14 cellular contexts compared by ENCODE assay signal in genomic region chr5:116075117-116075910, GRCh38. TPM values are rescaled to one million over a fixed set of nuclear protein-coding genes. Genes with fewer than 3 reads are reported as not detected.
DNase-seq lines count a peak whose midpoint lies in the region; ATAC-seq, FAIRE-seq and TF ChIP-seq lines count a peak whose summit lies in the region.
"Had no signal": no experiment of that assay in that cellular context is flagged by ENCODE, and none has a peak within 500 bp of the region (broad histone marks: within the 10 kb centered on the region; RNA-seq: fewer than 3 reads in every experiment).

No MANE protein-coding gene starts in this region.

- peaks cover 0 to 4% of the 10 kb centered on the region in 2 experiments; a peak in 1 of 5 replicates for H3K27me3 ChIP-seq in K562 (ENCODE audit: control insufficient read depth in 2 of 2, insufficient read depth in 2 of 2, low read length in 2 of 2)

- no peak for TF ChIP-seq EP300 in K562 (IDR thresholded peaks at IDR 0.05; ENCODE audit: low read length)

- TF ChIP-seq RAD21 in K562 (CRISPR knock-in tag; conservative IDR thresholded peaks at IDR 0.05 in 1 of 2, IDR thresholded peaks at IDR 0.05 in 1 of 2): no peak

- H2AFZ ChIP-seq in K562 (ENCODE audit: low read depth, low read length): peak overlapping the region; percentile 81
- H2AFZ ChIP-seq: PC-9 had no signal

- CTCF ChIA-PET in K562 (lab: Yijun Ruan, JAX; ENCODE audit: low intra/inter-chr PET ratio): no interaction called here

- POLR2A ChIA-PET in K562 (lab: Yijun Ruan, JAX): no interaction called here

- TF ChIP-seq POLR2A in K562 (conservative IDR thresholded peaks at IDR 0.05): no peak
- TF ChIP-seq POLR2A in lower leg skin (IDR thresholded peaks at IDR 0.05): no peak

- no peaks in the 10 kb centered on the region for H4K20me1 ChIP-seq in K562 (replicated peaks; ENCODE audit: control insufficient read depth, insufficient read depth, low read length)

- peak overlapping the region; percentile 36 for H3K27ac Mint-ChIP-seq in stimulated activated effector memory CD8-positive, alpha-beta T cell treated with anti-CD3 and anti-CD28 coated beads, Interleukin-12 subunit alpha, Interleukin-12 subunit beta, amount 100 ng/mL, for 72 hours

- no peaks in the 10 kb centered on the region for H3K36me3 ChIP-seq in K562 (ENCODE audit: control insufficient read depth, insufficient read depth, low read length)

- peaks cover 12% of the 10 kb centered on the region for H3K27me3 Mint-ChIP-seq in activated T-cell treated with anti-CD3 and anti-CD28 coated beads, Interleukin-2, amount 50 U/mL, for 4 hours (ENCODE audit: low read depth)

- no peaks in the 10 kb centered on the region for H3K9me3 ChIP-seq in K562 (replicated peaks; ENCODE audit: control insufficient read depth, insufficient read depth, low read depth, low read length)

- peak; percentile 37 to 44 for ATAC-seq in activated T-cell treated with anti-CD3 and anti-CD28 coated beads, Interleukin-2, amount 50 U/mL, for 4 hours
- peak; percentile 66 for ATAC-seq in K562
- ATAC-seq in stimulated activated effector memory CD8-positive, alpha-beta T cell treated with anti-CD3 and anti-CD28 coated beads, Interleukin-12 subunit alpha, Interleukin-12 subunit beta, amount 100 ng/mL, for 72 hours: peak; percentile 46
- ATAC-seq: esophagus mucosa, sciatic nerve had no signal

- WGBS in K562 (ENCODE audit: insufficient coverage, low coverage, missing lambda C conversion rate): 23% methylated on average over 5 of the region's 6 CpGs
- 43 to 46% methylated on average over 6 of the region's 6 CpGs for WGBS in lower leg skin, 2 donors

- intact Hi-C loops in K562 (cut with micrococcal nuclease): no loop called here
- intact Hi-C loops in lower leg skin (cut with DNase I; ENCODE audit: low total_unique reads): no loop called here

- TF ChIP-seq CTCF in K562 (IDR thresholded peaks at IDR 0.05 in 2 of 3, conservative IDR thresholded peaks at IDR 0.05 in 1 of 3; ENCODE audit: insufficient read depth in 2 of 3, low read depth in 1 of 3, low read length in 3 of 3) (no peak), lower leg skin (IDR thresholded peaks at IDR 0.05) (no peak)

- no TSS peak for BruUV-seq in K562 (replicated peaks; lab: Mats Ljungman, UMichigan)

- FAIRE-seq in K562 (lab: Jason Lieb, UNC): no peak

- in situ Hi-C loops in K562 (cut with MboI): no loop called here

- no peak overlapping the region for H3K9ac ChIP-seq in K562 (ENCODE audit: insufficient read depth in 1 of 2, low read depth in 2 of 2, low read length in 2 of 2)

- H3K4me3 Mint-ChIP-seq in activated T-cell treated with anti-CD3 and anti-CD28 coated beads, Interleukin-2, amount 50 U/mL, for 4 hours: peak overlapping the region; percentile 67
- H3K4me3 Mint-ChIP-seq in stimulated activated effector memory CD8-positive, alpha-beta T cell treated with anti-CD3 and anti-CD28 coated beads, Interleukin-12 subunit alpha, Interleukin-12 subunit beta, amount 100 ng/mL, for 72 hours: no peak overlapping the region

- H3K4me2 ChIP-seq in K562 (ENCODE audit: insufficient read depth, low read length): 0 out of 2 replicates have a peak overlapping the region, but pooled peaks have one; percentile 3
- H3K4me2 ChIP-seq: PC-9 had no signal

- H3K79me2 ChIP-seq in K562 (ENCODE audit: control insufficient read depth, insufficient read depth, low read length): no peaks in the 10 kb centered on the region

- no peaks in the 10 kb centered on the region; a peak in 1 of 5 replicates for H3K4me1 ChIP-seq in K562 (replicated peaks in 1 of 2; ENCODE audit: control insufficient read depth in 2 of 2, insufficient read depth in 2 of 2, low read length in 2 of 2)

- peaks cover 15% of the 10 kb centered on the region for H3K9me3 Mint-ChIP-seq in activated T-cell treated with anti-CD3 and anti-CD28 coated beads, Interleukin-2, amount 50 U/mL, for 4 hours
- no peaks in the 10 kb centered on the region for H3K9me3 Mint-ChIP-seq in stimulated activated effector memory CD8-positive, alpha-beta T cell treated with anti-CD3 and anti-CD28 coated beads, Interleukin-12 subunit alpha, Interleukin-12 subunit beta, amount 100 ng/mL, for 72 hours

- H3K9me1 ChIP-seq in K562 (ENCODE audit: control insufficient read depth, insufficient read depth, low read length): no peaks in the 10 kb centered on the region

- H3K27ac ChIP-seq in K562 (ENCODE audit: extremely low read depth, low read depth, low read length): no peak overlapping the region
- H3K27ac ChIP-seq: PC-9 had no signal

- DNase-seq in activated T-cell treated with anti-CD3 and anti-CD28 coated beads, Interleukin-2, amount 50 U/mL, for 4 hours: no peak
- no peak for DNase-seq in activated T-cell treated with anti-CD3 and anti-CD28 coated beads, Interleukin-2, amount 50 U/mL, for 48 hours
- DNase-seq in NAMALWA (ENCODE audit: low spot score) (peak; percentile 65), K562 (ENCODE audit: extremely low read depth in 1 of 4, low spot score in 3 of 4) (peak in 1 of 4 experiments; percentile 49), amygdala (lab: John Stamatoyannopoulos, UW) (no peak), lower leg skin (ENCODE audit: low spot score in 2 of 2) (no peak), hypothalamus (lab: John Stamatoyannopoulos, UW) (no peak)
- no peak for DNase-seq in stimulated activated effector memory CD8-positive, alpha-beta T cell treated with anti-CD3 and anti-CD28 coated beads, Interleukin-12 subunit alpha, Interleukin-12 subunit beta, amount 100 ng/mL, for 72 hours (ENCODE audit: low spot score in 2 of 2)
- DNase-seq: cerebellar nuclear complex, NCI-H2081 treated with DMSO at 0.1 percent for 48 hours, PC-9 had no signal

- peaks cover 4% of the 10 kb centered on the region for H3K36me3 Mint-ChIP-seq in activated T-cell treated with anti-CD3 and anti-CD28 coated beads, Interleukin-2, amount 50 U/mL, for 4 hours (ENCODE audit: insufficient read depth)
- H3K36me3 Mint-ChIP-seq in stimulated activated effector memory CD8-positive, alpha-beta T cell treated with anti-CD3 and anti-CD28 coated beads, Interleukin-12 subunit alpha, Interleukin-12 subunit beta, amount 100 ng/mL, for 72 hours: no peaks in the 10 kb centered on the region

- H3K4me3 ChIP-seq in K562 (no peak overlapping the region), lower leg skin (ENCODE audit: low read depth, poor library complexity, severe bottlenecking) (no peak overlapping the region)
- H3K4me3 ChIP-seq: PC-9 had no signal

- H3K4me1 Mint-ChIP-seq in activated T-cell treated with anti-CD3 and anti-CD28 coated beads, Interleukin-2, amount 50 U/mL, for 4 hours (ENCODE audit: low read depth): peaks cover 27% of the 10 kb centered on the region
- H3K4me1 Mint-ChIP-seq in stimulated activated effector memory CD8-positive, alpha-beta T cell treated with anti-CD3 and anti-CD28 coated beads, Interleukin-12 subunit alpha, Interleukin-12 subunit beta, amount 100 ng/mL, for 72 hours: peaks cover 25% of the 10 kb centered on the region

TF ChIP-seq in K562, 482 proteins besides CTCF, POLR2A, EP300 and RAD21:
- TF ChIP-seq GTF2F1 (IDR thresholded peaks at IDR 0.05; ENCODE audit: low read depth, low read length) (no peak), SMAD4 (CRISPR knock-in tag; conservative IDR thresholded peaks at IDR 0.05) (0 out of 2 replicates have a peak, but pooled peaks have one; percentile 27), EGR1 (conservative IDR thresholded peaks at IDR 0.05) (peak; percentile 68), DPF2 (IDR thresholded peaks at IDR 0.05) (0 out of 2 replicates have a peak, but pooled peaks have one; percentile 16)

RNA-seq across cellular contexts. Expression of gene COMMD10, which starts 9.5 kb away (rescaled TPM):
- total RNA-seq in activated T-cell treated with anti-CD3 and anti-CD28 coated beads, Interleukin-2, amount 50 U/mL, for 4 hours: 10 to 100 TPM; 19.1 to 22.9 (median 19.6) TPM
- 37.2 and 47.8 TPM in 2 replicates for total RNA-seq in K562 (2011; cell fraction: chromatin; rRNA removed; ENCODE audit: low replicate concordance)
- 16.3 and 18.2 TPM in 2 replicates for total RNA-seq in K562 (2011; cell fraction: nucleolus; rRNA removed)
- total RNA-seq in K562 (2011; cell fraction: nucleoplasm; rRNA removed): 15.5 and 20.3 TPM in 2 replicates
- total RNA-seq in K562 (2014; rRNA removed) (17.9 and 30.9 TPM in 2 replicates), K562 (2014; rRNA removed; fragmentation: Illumina TruSeq; extraction: Trizol) (32.5 and 35.7 TPM in 2 replicates), K562 (2015; rRNA removed; fragmentation: Illumina TruSeq; extraction: Trizol) (25.2 and 30.8 TPM in 2 replicates), K562 (2021) (18.7 and 24.1 TPM in 2 replicates), lower leg skin (10 to 100 TPM; 10.8 to 22.1 (median 15.1) TPM)
- polyA plus RNA-seq in K562 (2011; rRNA removed) (20.4 and 28.0 TPM in 2 replicates), K562 (2014; fragmentation: Illumina TruSeq; extraction: Trizol) (23.3 and 24.8 TPM in 2 replicates), K562 (2014; fragmentation: Nextera tagmentation; extraction: Ambion mirVana) (100 to 1,000 TPM in 1 of 2 experiments, 10 to 100 TPM in 1; 85.9 to 101 TPM), K562 (2014; rRNA removed) (23.3 and 24.1 TPM in 2 replicates)
- 3.2 and 10.3 TPM in 2 replicates for polyA plus RNA-seq in K562 (2011; cell fraction: cytosol; rRNA removed)
- 24.0 and 27.4 TPM in 2 replicates for polyA plus RNA-seq in K562 (2011; cell fraction: nucleus; rRNA removed)
- 19.1 and 19.4 TPM in 2 replicates for polyA plus RNA-seq in K562 (2012)
- polyA minus RNA-seq in K562 (2011; rRNA and poly(A)+ RNA removed): 18.8 and 24.0 TPM in 2 replicates
- 1.9 and 7.2 TPM in 2 replicates for polyA minus RNA-seq in K562 (2011; cell fraction: cytosol; rRNA and poly(A)+ RNA removed)
- polyA minus RNA-seq in K562 (2011; cell fraction: nucleus; rRNA and poly(A)+ RNA removed): 30.7 and 44.8 TPM in 2 replicates

RNA-seq across cellular contexts. Expression of gene ARL14EPL, which starts 43.0 kb away (rescaled TPM):
- not detected for total RNA-seq in activated T-cell treated with anti-CD3 and anti-CD28 coated beads, Interleukin-2, amount 50 U/mL, for 4 hours
- total RNA-seq in K562 (2011; cell fraction: chromatin; rRNA removed; ENCODE audit: low replicate concordance): not detected in 2 replicates
- total RNA-seq in K562 (2011; cell fraction: nucleolus; rRNA removed): not detected in 2 replicates
- not detected in 2 replicates for total RNA-seq in K562 (2011; cell fraction: nucleoplasm; rRNA removed)
- total RNA-seq in K562 (2014; rRNA removed): not detected in 2 replicates
- total RNA-seq in K562 (2014; rRNA removed; fragmentation: Illumina TruSeq; extraction: Trizol): 0.10 TPM in 1 of 2 replicates, not detected in the other
- total RNA-seq in K562 (2015; rRNA removed; fragmentation: Illumina TruSeq; extraction: Trizol): not detected in 2 replicates
- 0.09 and 0.20 TPM in 2 replicates for total RNA-seq in K562 (2021)
- 0.07 TPM in 1 of 2 replicates, not detected in the other for polyA plus RNA-seq in K562 (2011; rRNA removed)
- polyA plus RNA-seq in K562 (2011; cell fraction: cytosol; rRNA removed): not detected in 2 replicates
- not detected in 2 replicates for polyA plus RNA-seq in K562 (2011; cell fraction: nucleus; rRNA removed)
- polyA plus RNA-seq in K562 (2012): not detected in 2 replicates
- not detected in 2 replicates for polyA plus RNA-seq in K562 (2014; fragmentation: Illumina TruSeq; extraction: Trizol)
- under 1 TPM; 0.06 to 0.14 TPM for polyA plus RNA-seq in K562 (2014; fragmentation: Nextera tagmentation; extraction: Ambion mirVana)
- polyA plus RNA-seq in K562 (2014; rRNA removed): 0.20 TPM in 1 of 2 replicates, not detected in the other
- not detected in 2 replicates for polyA minus RNA-seq in K562 (2011; rRNA and poly(A)+ RNA removed)
- not detected in 2 replicates for polyA minus RNA-seq in K562 (2011; cell fraction: cytosol; rRNA and poly(A)+ RNA removed)
- polyA minus RNA-seq in K562 (2011; cell fraction: nucleus; rRNA and poly(A)+ RNA removed): not detected in 2 replicates
- not detected for total RNA-seq in lower leg skin
- total RNA-seq: esophagus mucosa, sciatic nerve, urinary bladder had no signal
- polyA plus RNA-seq: urinary bladder had no signal
